ENCODE assay signal across 21 cellular contexts in genomic region chr11:120634706-120635105, GRCh38.
"Had no signal": no experiment of that assay in that cellular context is flagged by ENCODE, and none has a peak within 500 bp of the region (broad histone marks: within the 10 kb centered on the region; RNA-seq: fewer than 3 reads in every experiment).

No MANE protein-coding gene starts in this region.

- H3K27ac ChIP-seq: SJSA1 had no signal

- DNase-seq: Karpas-422, KG1, MM.1S, NCI-H1092 treated with DMSO at 0.1 percent for 48 hours, NCI-H187, NCI-H2029, NCI-H2081 treated with DMSO at 0.1 percent for 48 hours, NCI-H2171, NCI-H226, NCI-H446, NCI-H510A, NCI-H524 treated with DMSO at 0.1 percent for 48 hours, NCI-H69, NCI-H774, Right ventricle myocardium superior, RPMI8226, SIG-M5, SK-N-SH, SW 1271 had no signal

- H3K9ac ChIP-seq: SK-N-SH had no signal

- H3K27me3 ChIP-seq: SJSA1 had no signal

- H3K36me3 ChIP-seq: SJSA1 had no signal

- H3K4me1 ChIP-seq: SJSA1 had no signal

- H3K9me3 ChIP-seq: SJSA1, SK-N-SH had no signal

- H3K4me2 ChIP-seq: SK-N-SH had no signal

- H3K4me3 ChIP-seq: SJSA1 had no signal

- FAIRE-seq: RCC 7860 had no signal
